ENCODE assay signal across 8 cellular contexts in genomic region chr3:195441971-195442572, GRCh38. TPM values are rescaled to one million over a fixed set of nuclear protein-coding genes. Genes with fewer than 3 reads are reported as not detected.
A peak's percentile ranks its signal among the peaks of the same experiment; 100 is the strongest.
DNase-seq lines count a peak whose midpoint lies in the region; ATAC-seq, FAIRE-seq and TF ChIP-seq lines count a peak whose summit lies in the region.

No MANE protein-coding gene starts in this region.

- H3K27me3 ChIP-seq in BJ (ENCODE audit: control insufficient read depth, insufficient read depth, low read length) = no peaks in the 10 kb centered on the region
- no peaks in the 10 kb centered on the region for H3K27me3 ChIP-seq in adipocyte (replicated peaks; ENCODE audit: control insufficient read depth, insufficient read depth, low read length)
- no peaks in the 10 kb centered on the region for H3K27me3 ChIP-seq in heart right ventricle
- no peaks in the 10 kb centered on the region for H3K27me3 ChIP-seq in psoas muscle (ENCODE audit: insufficient read depth in 3 of 3, low read length in 2 of 3)

- H3K9ac ChIP-seq in adipocyte (ENCODE audit: low read length) = peak overlapping the region; percentile 97

- ATAC-seq in GM19324 (IDR thresholded peaks at IDR 0.05; ENCODE audit: low FRiP score, unreplicated experiment) = peak; percentile 4
- ATAC-seq in heart right ventricle = peak in 7 of 8 donors; percentile 3 to 28 (median 11)
- ATAC-seq in psoas muscle = peak in 2 of 4 donors; percentile 15 to 36

- peaks cover 20% of the 10 kb centered on the region for H3K4me1 ChIP-seq in adipocyte (ENCODE audit: control insufficient read depth, insufficient read depth, low read length)
- H3K4me1 ChIP-seq in heart right ventricle = peaks cover 0 to 42% (median 31%) of the 10 kb centered on the region in 9 donors
- H3K4me1 ChIP-seq in psoas muscle = peaks cover 18% of the 10 kb centered on the region

- DNase-seq in BJ (ENCODE audit: low read depth) (no peak), HT1080 (ENCODE audit: low read depth) (peak; percentile 62), SKM-1 treated with dmso at 0.1 percent for 144 hours (lab: John Stamatoyannopoulos, UW; ENCODE audit: unreplicated experiment) (peak; percentile 75), adipocyte (ENCODE audit: low read depth) (peak; percentile 67), heart right ventricle (peak; percentile 44 to 45), psoas muscle (peak; percentile 43 to 73), urothelium cell line (ENCODE audit: low spot score) (peak; percentile 18)

- FAIRE-seq in urothelium cell line (lab: Jason Lieb, UNC) = no peak

- H3K36me3 ChIP-seq in BJ (ENCODE audit: control insufficient read depth, insufficient read depth, low read length) (no peaks in the 10 kb centered on the region), adipocyte (ENCODE audit: control insufficient read depth, insufficient read depth, low read length, severe bottlenecking) (no peaks in the 10 kb centered on the region), heart right ventricle (no peaks in the 10 kb centered on the region), psoas muscle (ENCODE audit: insufficient read depth in 1 of 2, low read depth in 1 of 2) (no peaks in the 10 kb centered on the region)

- TF ChIP-seq CTCF in BJ (IDR thresholded peaks at IDR 0.05; ENCODE audit: insufficient read depth, low read depth, low read length) = no peak
- no peak for TF ChIP-seq CTCF in heart right ventricle (IDR thresholded peaks at IDR 0.05)
- no peak for TF ChIP-seq CTCF in psoas muscle (IDR thresholded peaks at IDR 0.05)

- CTCF ChIA-PET in BJ (lab: Yijun Ruan, JAX) = interaction anchor here (0.8 to 1.9 kb wide), 5 partner anchors 9 to 171 kb away, joined by 3 to 8 read pairs (median 3); partner anchors contain the start of gene XXYLT1

- intact Hi-C loops in heart right ventricle (cut with DNase I) (loop anchor here in 4 of 10 donors (2.0 to 10.0 kb wide), 6 partner anchors 17 to 767 kb away; partner anchors contain the start of genes LSG1 (in 1 of the 4) and XXYLT1 (in 1 of the 4)), psoas muscle (cut with DNase I) (loop anchor here in 1 of 2 donors (2.0 to 5.0 kb wide), 3 partner anchors 50 to 171 kb away; partner anchors contain the start of gene XXYLT1)

- H3K27ac ChIP-seq in heart right ventricle (peak overlapping the region; percentile 86 to 99 (median 97)), psoas muscle (peak overlapping the region; percentile 97)

- POLR2A ChIA-PET in BJ (lab: Charles Lee) = interaction anchor here (0.5 to 0.6 kb wide), 2 partner anchors 8 to 172 kb away, joined by 3 to 6 read pairs; no protein-coding TSS in a partner anchor

- 0 to 1% methylated on average over 40 to 43 of the region's 43 CpGs for WGBS in heart right ventricle, 2 donors
- 0 to 1% (median 0%) methylated on average over 25 to 43 of the region's 43 CpGs for WGBS in psoas muscle, 3 donors

- H3K9me3 ChIP-seq in adipocyte (ENCODE audit: control insufficient read depth, low read length) = no peaks in the 10 kb centered on the region
- H3K9me3 ChIP-seq in heart right ventricle = no peaks in the 10 kb centered on the region
- no peaks in the 10 kb centered on the region for H3K9me3 ChIP-seq in psoas muscle

- H3K4me3 ChIP-seq in BJ (ENCODE audit: low read depth, low read length) = peak overlapping the region; percentile 91
- peak overlapping the region; percentile 96 for H3K4me3 ChIP-seq in adipocyte (ENCODE audit: low read length)
- H3K4me3 ChIP-seq in heart right ventricle = peak overlapping the region; percentile 67 to 100 (median 96)
- H3K4me3 ChIP-seq in psoas muscle = peak overlapping the region; percentile 98

RNA-seq across cellular contexts. Expression of gene ACAP2, which starts 0.7 kb away (rescaled TPM):
- 12.5 and 28.7 TPM in 2 replicates for polyA plus RNA-seq in BJ (2011; rRNA removed)
- 30.6 and 34.1 TPM in 2 replicates for polyA minus RNA-seq in BJ (2011; rRNA and poly(A)+ RNA removed)
- total RNA-seq in HT1080 (2014; rRNA removed; shearing (Covaris generic)) = 36.5 and 47.5 TPM in 2 replicates
- polyA plus RNA-seq in HT1080 (2015; cell fraction: cytosol; rRNA removed) = 36.8 and 52.5 TPM in 2 replicates
- 75.1 and 75.3 TPM in 2 replicates for polyA plus RNA-seq in HT1080 (2015; cell fraction: nucleus; rRNA removed)
- total RNA-seq in heart right ventricle = 10 to 100 TPM; 13.3 to 26.7 (median 15.8) TPM
- 1 to 10 TPM; 4.3 to 5.6 TPM for polyA plus RNA-seq in heart right ventricle
- total RNA-seq in psoas muscle = 10 to 100 TPM; 10.2 to 12.5 (median 11.2) TPM
- polyA plus RNA-seq in psoas muscle = 1 to 10 TPM; 3.2 to 8.9 (median 7.0) TPM
